ENCODE assay signal across 9 cellular contexts in genomic region chr2:241732513-241733186, GRCh38. TPM values are rescaled to one million over a fixed set of nuclear protein-coding genes. Genes with fewer than 3 reads are reported as not detected.
A peak's percentile ranks its signal among the peaks of the same experiment; 100 is the strongest.
DNase-seq lines count a peak whose midpoint lies in the region; TF ChIP-seq lines count a peak whose summit lies in the region.
"Not testable (repeated sequence)": the region's sequence is repeated elsewhere in the genome, so short reads cannot be mapped to it uniquely, and the experiment has no call there.
"Had no signal": no experiment of that assay in that cellular context is flagged by ENCODE, and none has a peak within 500 bp of the region (broad histone marks: within the 10 kb centered on the region; RNA-seq: fewer than 3 reads in every experiment).

No MANE protein-coding gene starts in this region.

- H3K4me1 Mint-ChIP-seq in Caco-2 (ENCODE audit: low read depth, unreplicated experiment); chondrocyte (ENCODE audit: low read depth): not testable (repeated sequence)
- peaks cover 7 to 16% (median 9%) of the 10 kb centered on the region in 3 donors for H3K4me1 Mint-ChIP-seq in IgD-negative memory B cell

- H3K27me3 Mint-ChIP-seq in Caco-2 (ENCODE audit: insufficient read depth, unreplicated experiment); IgD-negative memory B cell; chondrocyte (ENCODE audit: low read depth): not testable (repeated sequence)

- CTCF ChIA-PET in Caco-2 (lab: Charles Lee), result not testable (repeated sequence)

- not testable (repeated sequence) for H3K9me3 Mint-ChIP-seq in Caco-2 (ENCODE audit: unreplicated experiment); IgD-negative memory B cell; chondrocyte (ENCODE audit: low read depth)

- TF ChIP-seq CTCF in Caco-2 (IDR thresholded peaks at IDR 0.05; ENCODE audit: insufficient read depth in 1 of 2, low read depth in 1 of 2, low read length in 1 of 2, severe bottlenecking in 1 of 2, unreplicated experiment in 1 of 2), result not testable (repeated sequence)
- TF ChIP-seq CTCF in chondrocyte (IDR thresholded peaks at IDR 0.05) (peak; percentile 82), hepatocyte (IDR thresholded peaks at IDR 0.05; ENCODE audit: poor library complexity) (peak; percentile 58), parathyroid adenoma (IDR thresholded peaks at IDR 0.05) (peak; percentile 67)

- in situ Hi-C loops in SK-MEL-5 (cut with HindIII; ENCODE audit: low pct_unique_long_range_greater_than_20kb, low sequenced_read_pairs), result not testable (repeated sequence)

- not testable (repeated sequence) for H3K36me3 Mint-ChIP-seq in Caco-2 (ENCODE audit: insufficient read depth, unreplicated experiment); IgD-negative memory B cell; chondrocyte (ENCODE audit: low read depth)

- H4K20me1 ChIP-seq in hepatocyte (ENCODE audit: insufficient read depth, poor library complexity, severe bottlenecking), result not testable (repeated sequence)

- H3K4me3 ChIP-seq in Caco-2 (ENCODE audit: low read depth, low read length); hepatocyte; parathyroid adenoma (ENCODE audit: low read depth, low read length): not testable (repeated sequence)

- not testable (repeated sequence) for H3K4me1 ChIP-seq in Caco-2; hepatocyte (ENCODE audit: insufficient read depth); parathyroid adenoma

- not testable (repeated sequence) for BruUV-seq in Caco-2 (replicated peaks; lab: Mats Ljungman, UMichigan)

- not testable (repeated sequence) for H3K4me3 Mint-ChIP-seq in Caco-2 (ENCODE audit: unreplicated experiment)
- peak overlapping the region; percentile 72 to 86 (median 84) for H3K4me3 Mint-ChIP-seq in IgD-negative memory B cell
- peak overlapping the region; percentile 19 for H3K4me3 Mint-ChIP-seq in chondrocyte (ENCODE audit: unreplicated experiment)

- not testable (repeated sequence) for H3K36me3 ChIP-seq in Caco-2 (ENCODE audit: control insufficient read depth, insufficient read depth, low read length); hepatocyte (replicated peaks; ENCODE audit: insufficient read depth, low read depth); parathyroid adenoma (ENCODE audit: control insufficient read depth, insufficient read depth, low read length)

- not testable (repeated sequence) for H2AFZ ChIP-seq in hepatocyte
- H2AFZ ChIP-seq in parathyroid adenoma, result peak overlapping the region; percentile 53

- H3K27me3 ChIP-seq in Caco-2 (replicated peaks; ENCODE audit: control insufficient read depth, insufficient read depth, low read length); hepatocyte; parathyroid adenoma (ENCODE audit: control insufficient read depth, insufficient read depth, low read length): not testable (repeated sequence)

- POLR2A ChIA-PET in Caco-2 (lab: Charles Lee), result not testable (repeated sequence)

- intact Hi-C loops in Caco-2 (cut with micrococcal nuclease; ENCODE audit: unreplicated experiment), result not testable (repeated sequence)

- H3K9me3 ChIP-seq in Caco-2; hepatocyte (ENCODE audit: low read depth); parathyroid adenoma (ENCODE audit: control insufficient read depth, low read length): not testable (repeated sequence)

- not testable (repeated sequence) for H3K9ac ChIP-seq in parathyroid adenoma

- H3K27ac Mint-ChIP-seq in Caco-2 (ENCODE audit: unreplicated experiment); chondrocyte (ENCODE audit: unreplicated experiment): not testable (repeated sequence)
- H3K27ac Mint-ChIP-seq in IgD-negative memory B cell, result peak overlapping the region; percentile 83 to 90 (median 86)

- H3K27ac ChIP-seq in hepatocyte, parathyroid adenoma: not testable (repeated sequence)

- H3K4me2 ChIP-seq in hepatocyte, result peak overlapping the region; percentile 49
- not testable (repeated sequence) for H3K4me2 ChIP-seq in parathyroid adenoma (ENCODE audit: low read length)

- DNase-seq in Caco-2, result peak; percentile 57 to 61
- peak; percentile 27 for DNase-seq in SK-MEL-5 (ENCODE audit: low read depth, low spot score)
- DNase-seq in activated T-cell treated with anti-CD3 and anti-CD28 coated beads for 48 hours (ENCODE audit: low read depth), result peak; percentile 68
- DNase-seq in chondrocyte (ENCODE audit: low spot score), result not testable (repeated sequence)
- DNase-seq in hepatocyte (ENCODE audit: low spot score), result peak; percentile 32
- DNase-seq in stimulated activated naive CD4-positive, alpha-beta T cell (lab: John Stamatoyannopoulos, UW), result peak in 5 of 6 experiments; percentile 3 to 46 (median 43)

- peaks cover 18% of the 10 kb centered on the region for H3K79me2 ChIP-seq in hepatocyte
- H3K79me2 ChIP-seq in parathyroid adenoma, result not testable (repeated sequence)

- not testable (repeated sequence) for H3K9me2 ChIP-seq in hepatocyte (replicated peaks; ENCODE audit: insufficient read depth)

- WGBS in hepatocyte (ENCODE audit: low lambda C conversion rate, missing lambda C conversion rate), result 45% methylated on average over 26 of the region's 26 CpGs

RNA-seq across cellular contexts. Expression of gene D2HGDH, which starts 1.8 kb away (rescaled TPM):
- total RNA-seq in Caco-2 (2022), result 35.4 and 41.3 TPM in 2 replicates
- 7.7 TPM for polyA plus RNA-seq in IgD-negative memory B cell
- 8.8 and 9.0 TPM in 2 replicates for total RNA-seq in SK-MEL-5 (2014; rRNA removed; shearing (Covaris generic))
- 15.2 and 17.5 TPM in 2 replicates for polyA plus RNA-seq in SK-MEL-5 (2015; cell fraction: cytosol; rRNA removed)
- 112 and 149 TPM in 2 replicates for polyA plus RNA-seq in SK-MEL-5 (2015; cell fraction: nucleus; rRNA removed)
- 14.5 to 26.3 TPM (median 16.6 TPM) in 3 replicates for total RNA-seq in chondrocyte
- total RNA-seq in hepatocyte, result 12.9 TPM in 2 replicates
- 41.2 and 54.8 TPM in 2 replicates for polyA plus RNA-seq in hepatocyte

RNA-seq across cellular contexts. Expression of gene ING5, which starts 30.8 kb away (rescaled TPM):
- total RNA-seq in Caco-2 (2022) (28.6 and 32.2 TPM in 2 replicates), chondrocyte (13.8 to 25.2 TPM (median 16.3 TPM) in 3 replicates), hepatocyte (17.5 and 33.4 TPM in 2 replicates)
- polyA plus RNA-seq in IgD-negative memory B cell (34.0 TPM), hepatocyte (27.6 and 28.9 TPM in 2 replicates)
- total RNA-seq in SK-MEL-5 (2014; rRNA removed; shearing (Covaris generic)), result 23.9 and 24.2 TPM in 2 replicates
- 28.3 and 29.3 TPM in 2 replicates for polyA plus RNA-seq in SK-MEL-5 (2015; cell fraction: cytosol; rRNA removed)
- 78.7 and 144 TPM in 2 replicates for polyA plus RNA-seq in SK-MEL-5 (2015; cell fraction: nucleus; rRNA removed)

RNA-seq across cellular contexts. Expression of gene GAL3ST2, which starts 44.0 kb away (rescaled TPM):
- 6.0 and 6.8 TPM in 2 replicates for total RNA-seq in Caco-2 (2022)
- polyA plus RNA-seq in IgD-negative memory B cell, result not detected
- not detected in 2 replicates for total RNA-seq in SK-MEL-5 (2014; rRNA removed; shearing (Covaris generic))
- not detected in 2 replicates for polyA plus RNA-seq in SK-MEL-5 (2015; cell fraction: cytosol; rRNA removed)
- polyA plus RNA-seq in SK-MEL-5 (2015; cell fraction: nucleus; rRNA removed), result 4.1 TPM in 1 of 2 replicates, not detected in the other
- 0.52 to 1.3 TPM in 2 of 3 replicates, not detected in the other for total RNA-seq in chondrocyte
- 0.20 and 0.53 TPM in 2 replicates for total RNA-seq in hepatocyte
- not detected in 2 replicates for polyA plus RNA-seq in hepatocyte
- total RNA-seq: skeletal muscle tissue had no signal

RNA-seq across cellular contexts. Expression of gene DTYMK, which starts 46.0 kb away (rescaled TPM):
- 65.1 and 68.4 TPM in 2 replicates for total RNA-seq in Caco-2 (2022)
- polyA plus RNA-seq in IgD-negative memory B cell, result 40.5 TPM
- total RNA-seq in SK-MEL-5 (2014; rRNA removed; shearing (Covaris generic)), result 55.3 and 60.8 TPM in 2 replicates
- polyA plus RNA-seq in SK-MEL-5 (2015; cell fraction: cytosol; rRNA removed), result 62.3 and 83.1 TPM in 2 replicates
- 46.8 and 62.9 TPM in 2 replicates for polyA plus RNA-seq in SK-MEL-5 (2015; cell fraction: nucleus; rRNA removed)
- 22.7 to 32.7 TPM (median 23.1 TPM) in 3 replicates for total RNA-seq in chondrocyte
- 18.9 and 20.7 TPM in 2 replicates for total RNA-seq in hepatocyte
- 52.3 and 55.5 TPM in 2 replicates for polyA plus RNA-seq in hepatocyte
